In the genomic region with DNA sequence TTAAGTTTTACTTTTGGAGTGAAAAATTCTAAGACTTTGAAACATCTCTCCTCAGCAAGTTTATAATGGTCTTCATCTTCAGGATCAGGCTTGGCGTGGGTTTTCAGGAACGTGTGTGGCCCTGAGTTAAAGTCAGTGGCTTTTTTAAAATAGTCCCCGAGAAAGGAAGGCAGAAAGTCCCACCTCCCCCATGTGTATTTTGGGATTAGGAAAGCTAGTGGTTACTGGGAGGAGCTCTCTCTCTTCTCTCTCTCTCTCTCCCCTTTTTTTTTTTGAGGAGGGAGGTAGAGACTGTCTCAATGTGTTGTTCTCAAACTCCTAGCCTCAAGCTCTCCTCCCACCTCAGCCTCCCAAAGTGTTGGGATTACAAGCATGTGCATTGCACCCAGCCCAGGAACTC, we compare ENCODE assay signal across 19 cellular contexts.
"Had no signal": no experiment of that assay in that cellular context is flagged by ENCODE, and none has a peak within 500 bp of the region (broad histone marks: within the 10 kb centered on the region; RNA-seq: fewer than 3 reads in every experiment).

No MANE protein-coding gene starts in this region.

- H3K9me3 ChIP-seq: esophagus muscularis mucosa, gastroesophageal sphincter, left ventricle myocardium inferior, lower lobe of right lung, sigmoid colon, suprapubic skin, thyroid gland had no signal

- H3K4me1 Mint-ChIP-seq: immature natural killer cell, memory B cell had no signal

- H3K27ac ChIP-seq: epithelial cell of prostate, esophagus muscularis mucosa, gastroesophageal sphincter, left ventricle myocardium inferior, lower lobe of right lung, sigmoid colon, suprapubic skin had no signal

- H3K4me3 Mint-ChIP-seq: dendritic cell treated with granulocyte-macrophage colony-stimulating factor and Interleukin-4, amounts not matched to agents 40 ng/mL and 50 ng/mL, for 4 days; effector memory CD8-positive, alpha-beta T cell; immature natural killer cell; memory B cell; naive thymus-derived CD8-positive, alpha-beta T cell; neural crest cell; type B pancreatic cell had no signal

- H3K27me3 ChIP-seq: esophagus muscularis mucosa, gastroesophageal sphincter, sigmoid colon, suprapubic skin, thyroid gland had no signal

- H3K36me3 ChIP-seq: esophagus muscularis mucosa, left ventricle myocardium inferior, lower lobe of right lung, sigmoid colon, suprapubic skin, thyroid gland had no signal

- H3K9me3 Mint-ChIP-seq: dendritic cell treated with granulocyte-macrophage colony-stimulating factor and Interleukin-4, amounts not matched to agents 40 ng/mL and 50 ng/mL, for 4 days; effector memory CD8-positive, alpha-beta T cell; memory B cell; naive thymus-derived CD8-positive, alpha-beta T cell; neural crest cell; type B pancreatic cell had no signal

- H3K4me3 ChIP-seq: esophagus muscularis mucosa, gastroesophageal sphincter, left ventricle myocardium inferior, lower lobe of right lung, sigmoid colon, suprapubic skin, thyroid gland had no signal

- DNase-seq: effector memory CD8-positive, alpha-beta T cell; immature natural killer cell; left ventricle myocardium inferior; lower lobe of right lung; naive thymus-derived CD8-positive, alpha-beta T cell; posterior cingulate gyrus; sigmoid colon; small intestine; stimulated activated CD4-positive, alpha-beta T cell treated with anti-CD3 and anti-CD28 coated beads, Interleukin-12 subunit alpha, Interleukin-12 subunit beta, amount 100 ng/mL, for 4 hours; stimulated activated naive CD8-positive, alpha-beta T cell treated with anti-CD3 and anti-CD28 coated beads, Interleukin-15, Interleukin-2, amounts not matched to agents 100 U/mL and 50 U/mL, for 24 hours; thyroid gland had no signal

- H3K27ac Mint-ChIP-seq: dendritic cell treated with granulocyte-macrophage colony-stimulating factor and Interleukin-4, amounts not matched to agents 40 ng/mL and 50 ng/mL, for 4 days; effector memory CD8-positive, alpha-beta T cell; immature natural killer cell; memory B cell; type B pancreatic cell had no signal

- ATAC-seq: effector memory CD8-positive, alpha-beta T cell; gastroesophageal sphincter; lower lobe of right lung; naive thymus-derived CD8-positive, alpha-beta T cell; stimulated activated naive CD8-positive, alpha-beta T cell treated with anti-CD3 and anti-CD28 coated beads, Interleukin-15, Interleukin-2, amounts not matched to agents 100 U/mL and 50 U/mL, for 24 hours had no signal

- H3K4me1 ChIP-seq: esophagus muscularis mucosa, gastroesophageal sphincter, left ventricle myocardium inferior, lower lobe of right lung, sigmoid colon, suprapubic skin had no signal

- H3K27me3 Mint-ChIP-seq: dendritic cell treated with granulocyte-macrophage colony-stimulating factor and Interleukin-4, amounts not matched to agents 40 ng/mL and 50 ng/mL, for 4 days; effector memory CD8-positive, alpha-beta T cell; memory B cell; naive thymus-derived CD8-positive, alpha-beta T cell; type B pancreatic cell had no signal
